In genomic region chr4:143335979-143336827, GRCh38 we compare ENCODE assay signal across 8 cellular contexts. TPM values are rescaled to one million over a fixed set of nuclear protein-coding genes. Genes with fewer than 3 reads are reported as not detected.
DNase-seq lines count a peak whose midpoint lies in the region; ATAC-seq and TF ChIP-seq lines count a peak whose summit lies in the region.

No MANE protein-coding gene starts in this region.

- peak overlapping the region; percentile 72 for H3K27ac ChIP-seq in fibroblast of lung (ENCODE audit: insufficient read depth, low read length)
- peak overlapping the region; percentile 89 to 98 for H3K27ac ChIP-seq in tibial artery

- no peaks in the 10 kb centered on the region for H4K20me1 ChIP-seq in fibroblast of lung (ENCODE audit: control insufficient read depth, extremely low read depth, insufficient read depth, low read length)

- peaks cover 21% of the 10 kb centered on the region for H3K79me2 ChIP-seq in fibroblast of lung (ENCODE audit: control insufficient read depth, insufficient read depth, low read length)

- ATAC-seq in GM18870 (IDR thresholded peaks at IDR 0.05; ENCODE audit: unreplicated experiment) (peak; percentile 24), HG03064 (IDR thresholded peaks at IDR 0.05; ENCODE audit: low read depth, unreplicated experiment) (peak; percentile 50)

- DNase-seq in CD1c-positive myeloid dendritic cell (ENCODE audit: extremely low spot score) (peak; percentile 95), NCI-H345 treated with DMSO at 0.1 percent for 48 hours (lab: John Stamatoyannopoulos, UW; ENCODE audit: unreplicated experiment) (peak; percentile 25), fibroblast of lung (ENCODE audit: low read depth in 2 of 2) (peak; percentile 90 to 94), myocyte (ENCODE audit: low read depth) (peak; percentile 92), tibial artery (peak; percentile 87 to 95)
- peak; percentile 20 for DNase-seq in activated T-cell treated with anti-CD3 and anti-CD28 coated beads, Interleukin-2, amount 50 U/mL, for 1 hour

- H3K4me1 ChIP-seq in fibroblast of lung (ENCODE audit: control insufficient read depth, extremely low read depth, insufficient read depth, low read length) (peaks cover 2% of the 10 kb centered on the region), tibial artery (peaks cover 0 to 33% (median 8%) of the 10 kb centered on the region in 4 donors)

- H3K9me3 ChIP-seq in fibroblast of lung (ENCODE audit: control insufficient read depth, insufficient read depth, low read depth, low read length) (no peaks in the 10 kb centered on the region), tibial artery (no peaks in the 10 kb centered on the region)

- peak overlapping the region; percentile 92 for H3K4me2 ChIP-seq in fibroblast of lung (ENCODE audit: extremely low read depth, insufficient read depth, low read length)

- peak overlapping the region; percentile 70 for H2AFZ ChIP-seq in fibroblast of lung (ENCODE audit: low read length)

- H3K27me3 ChIP-seq in fibroblast of lung (ENCODE audit: control insufficient read depth, insufficient read depth, low read length) (no peaks in the 10 kb centered on the region), tibial artery (no peaks in the 10 kb centered on the region)

- no peak for TF ChIP-seq CTCF in fibroblast of lung (conservative IDR thresholded peaks at IDR 0.05 in 1 of 2, IDR thresholded peaks at IDR 0.05 in 1 of 2; ENCODE audit: low read depth in 1 of 2, low read length in 2 of 2)
- TF ChIP-seq CTCF in tibial artery (IDR thresholded peaks at IDR 0.05): no peak

- H3K9ac ChIP-seq in fibroblast of lung (ENCODE audit: insufficient read depth, low read length): peak overlapping the region; percentile 76

- intact Hi-C loops in tibial artery (cut with DNase I; ENCODE audit: low total_unique reads): loop anchor here (2.0 to 10.0 kb wide), 4 partner anchors 41 to 149 kb away; no protein-coding TSS in a partner anchor

- H3K4me3 ChIP-seq in fibroblast of lung (replicated peaks in 1 of 4; ENCODE audit: control extremely low read depth in 1 of 4, insufficient read depth in 1 of 4, low read depth in 3 of 4, low read length in 4 of 4) (peak overlapping the region; percentile 49 to 93 (median 87)), tibial artery (peak overlapping the region; percentile 62 to 97)

- H3K36me3 ChIP-seq in fibroblast of lung (ENCODE audit: control insufficient read depth, insufficient read depth, low read length): no peaks in the 10 kb centered on the region
- no peaks in the 10 kb centered on the region for H3K36me3 ChIP-seq in tibial artery

RNA-seq across cellular contexts. Expression of gene GAB1, which starts 0.5 kb away (rescaled TPM):
- total RNA-seq in fibroblast of lung (8.5 and 10.6 TPM in 2 replicates), myocyte (7.9 and 10.3 TPM in 2 replicates)
- 13.7 and 18.0 TPM in 2 replicates for polyA plus RNA-seq in fibroblast of lung
- polyA plus RNA-seq in fibroblast of lung (2012): 8.5 and 13.5 TPM in 2 replicates
- 4.3 and 10.0 TPM in 2 replicates for polyA minus RNA-seq in fibroblast of lung (ENCODE audit: low replicate concordance)
- 3.7 TPM for polyA plus RNA-seq in myocyte (2012)

Comparison
In these comparisons a context has a peak if more than half of its experiments do, and no peak if none do; other contexts are left out.
1. Peak in every context shown above with its lines: DNase-seq, ATAC-seq, H3K4me3 ChIP-seq and H3K27ac ChIP-seq.
2. DNase-seq: peak in every context shown above with its lines; median percentile 95 in CD1c-positive myeloid dendritic cell; 92 in fibroblast of lung; 92 in myocyte; 91 in tibial artery; 25 in NCI-H345 treated with DMSO at 0.1 percent for 48 hours; 20 in activated T-cell treated with anti-CD3 and anti-CD28 coated beads, Interleukin-2, amount 50 U/mL, for 1 hour.